Comparison of ENCODE assay signal across 18 cellular contexts in the genomic region with DNA sequence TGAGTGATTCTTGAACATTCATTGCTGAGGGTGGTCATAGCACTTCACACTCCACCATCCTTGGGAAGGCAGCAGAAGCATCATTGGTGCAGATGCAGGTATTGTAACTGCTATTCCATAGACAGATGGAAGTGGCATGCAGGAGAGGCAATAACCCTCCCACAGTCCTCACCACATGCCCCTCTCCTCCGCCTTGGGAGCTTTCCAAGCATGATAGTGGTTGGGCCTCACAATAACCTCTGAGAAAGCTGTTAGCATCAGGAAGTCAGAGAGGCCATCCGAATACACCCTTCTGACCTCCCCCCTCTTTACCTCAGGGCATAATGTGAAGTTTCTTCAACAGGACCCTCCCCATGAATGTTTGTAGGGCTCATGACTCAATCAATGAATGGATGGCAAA.
DNase-seq lines count a peak whose midpoint lies in the region; FAIRE-seq lines count a peak whose summit lies in the region.
"Had no signal": no experiment of that assay in that cellular context is flagged by ENCODE, and none has a peak within 500 bp of the region (broad histone marks: within the 10 kb centered on the region; RNA-seq: fewer than 3 reads in every experiment).

No MANE protein-coding gene starts in this region.

- H3K9ac ChIP-seq in neuronal stem cell (ENCODE audit: low read depth, low read length, poor library complexity): no peak overlapping the region

- H2AFZ ChIP-seq in neuronal stem cell (ENCODE audit: low read length): no peak overlapping the region

- no peaks in the 10 kb centered on the region for H3K27me3 Mint-ChIP-seq in activated naive CD8-positive, alpha-beta T cell treated with anti-CD3 and anti-CD28 coated beads for 36 hours
- H3K27me3 Mint-ChIP-seq: CD4-positive, alpha-beta T cell had no signal

- no peak overlapping the region for H3K27ac Mint-ChIP-seq in activated naive CD8-positive, alpha-beta T cell treated with anti-CD3 and anti-CD28 coated beads for 36 hours
- H3K27ac Mint-ChIP-seq: CD4-positive, alpha-beta T cell had no signal

- peak; percentile 18 for DNase-seq in NCI-H2171 treated with DMSO at 0.1 percent for 48 hours (lab: John Stamatoyannopoulos, UW)
- DNase-seq in NCI-H2171 (lab: John Stamatoyannopoulos, UW): no peak
- peak; percentile 16 for DNase-seq in NCI-H1694 treated with DMSO at 0.1 percent for 48 hours (lab: John Stamatoyannopoulos, UW)
- DNase-seq in neuronal stem cell (ENCODE audit: low spot score): no peak
- DNase-seq in islet precursor cell: no peak
- no peak for DNase-seq in HTR-8/SVneo (ENCODE audit: insufficient read length, low spot score)
- no peak for DNase-seq in activated naive CD8-positive, alpha-beta T cell treated with anti-CD3 and anti-CD28 coated beads for 36 hours
- DNase-seq: AML-193; CD4-positive, alpha-beta T cell; DMS53; DND-41; EL; GOT3; H7 had no signal

- H3K36me3 Mint-ChIP-seq in activated naive CD8-positive, alpha-beta T cell treated with anti-CD3 and anti-CD28 coated beads for 36 hours: no peaks in the 10 kb centered on the region

- no peak overlapping the region for H3K23ac ChIP-seq in neuronal stem cell (ENCODE audit: low read depth, low read length, poor library complexity)

- WGBS in neuronal stem cell (ENCODE audit: extremely low coverage in 2 of 2, insufficient read length in 2 of 2, insufficient replicate concordance in 1 of 2), 2 donors: no CpG with 5 or more reads among the region's 2 CpGs

- no peaks in the 10 kb centered on the region for H3K9me3 ChIP-seq in neuronal stem cell (replicated peaks in 1 of 2; ENCODE audit: control insufficient read depth in 2 of 2, insufficient read depth in 1 of 2, low read depth in 1 of 2, low read length in 2 of 2)
- H3K9me3 ChIP-seq: A549 had no signal

- H3K4me1 ChIP-seq in neuronal stem cell (ENCODE audit: control insufficient read depth in 2 of 2, insufficient read depth in 1 of 2, low read depth in 1 of 2, low read length in 2 of 2): peaks cover 3 to 4% of the 10 kb centered on the region in 2 donors

- H4K8ac ChIP-seq in neuronal stem cell (ENCODE audit: low read depth, low read length): peak overlapping the region; percentile 52

- no peak overlapping the region for H2BK15ac ChIP-seq in neuronal stem cell (ENCODE audit: low read length)

- H3K79me1 ChIP-seq in neuronal stem cell (ENCODE audit: low read depth, low read length): no peaks in the 10 kb centered on the region

- H3K4me1 Mint-ChIP-seq in activated naive CD8-positive, alpha-beta T cell treated with anti-CD3 and anti-CD28 coated beads for 36 hours: peaks cover 7% of the 10 kb centered on the region

- H3K14ac ChIP-seq in neuronal stem cell (ENCODE audit: low read length): no peak overlapping the region

- H3K27me3 ChIP-seq in neuronal stem cell (ENCODE audit: control insufficient read depth in 3 of 3, insufficient read depth in 3 of 3, low read depth in 1 of 3, low read length in 3 of 3): peaks cover 0 to 14% (median 0%) of the 10 kb centered on the region in 3 experiments

- H2BK5ac ChIP-seq in neuronal stem cell (ENCODE audit: low read length): no peak overlapping the region

- H3K27ac ChIP-seq in neuronal stem cell (replicated peaks; ENCODE audit: low read length): no peak overlapping the region
- H3K27ac ChIP-seq: 22Rv1, A549, C4-2B had no signal

- H2BK120ac ChIP-seq in neuronal stem cell (ENCODE audit: low read depth, low read length): no peak overlapping the region

- H4K91ac ChIP-seq in neuronal stem cell (ENCODE audit: low read depth, low read length, poor library complexity): no peak overlapping the region

- no peak overlapping the region for H2AK5ac ChIP-seq in neuronal stem cell (ENCODE audit: low read depth, low read length)

- no peak overlapping the region for H3K18ac ChIP-seq in neuronal stem cell (ENCODE audit: low read length)

- H2BK12ac ChIP-seq in neuronal stem cell (ENCODE audit: low read length): no peak overlapping the region

- H3K4me3 ChIP-seq in neuronal stem cell (ENCODE audit: low read length in 2 of 2): no peak overlapping the region
- H3K4me3 ChIP-seq: A549, GM12878 had no signal

- no peak overlapping the region for H3K4ac ChIP-seq in neuronal stem cell (ENCODE audit: low read length)

- FAIRE-seq in HTR-8/SVneo (lab: Jason Lieb, UNC): no peak
- FAIRE-seq: A549, GM12878 had no signal

- H3K9me3 Mint-ChIP-seq in activated naive CD8-positive, alpha-beta T cell treated with anti-CD3 and anti-CD28 coated beads for 36 hours: no peaks in the 10 kb centered on the region
- H3K9me3 Mint-ChIP-seq: CD4-positive, alpha-beta T cell had no signal

- no peak overlapping the region for H3K4me2 ChIP-seq in neuronal stem cell (ENCODE audit: insufficient read depth, low read length, poor library complexity, severe bottlenecking)
- H3K4me2 ChIP-seq: A549 had no signal

- H3K4me3 Mint-ChIP-seq in activated naive CD8-positive, alpha-beta T cell treated with anti-CD3 and anti-CD28 coated beads for 36 hours: no peak overlapping the region
- H3K4me3 Mint-ChIP-seq: CD4-positive, alpha-beta T cell had no signal

- H3K36me3 ChIP-seq in neuronal stem cell (replicated peaks in 1 of 2; ENCODE audit: control insufficient read depth in 2 of 2, insufficient read depth in 2 of 2, low read length in 2 of 2): no peaks in the 10 kb centered on the region

Comparison
In these comparisons a context has a peak if more than half of its experiments do, and no peak if none do; other contexts are left out.
1. DNase-seq: peak in NCI-H2171 treated with DMSO at 0.1 percent for 48 hours (single experiment) and NCI-H1694 treated with DMSO at 0.1 percent for 48 hours (single experiment); none in NCI-H2171 (single experiment), neuronal stem cell (single experiment), islet precursor cell (single experiment), HTR-8/SVneo (single experiment) and activated naive CD8-positive, alpha-beta T cell treated with anti-CD3 and anti-CD28 coated beads for 36 hours (single experiment).